Comparison of ENCODE assay signal across 16 cellular contexts in the genomic region with DNA sequence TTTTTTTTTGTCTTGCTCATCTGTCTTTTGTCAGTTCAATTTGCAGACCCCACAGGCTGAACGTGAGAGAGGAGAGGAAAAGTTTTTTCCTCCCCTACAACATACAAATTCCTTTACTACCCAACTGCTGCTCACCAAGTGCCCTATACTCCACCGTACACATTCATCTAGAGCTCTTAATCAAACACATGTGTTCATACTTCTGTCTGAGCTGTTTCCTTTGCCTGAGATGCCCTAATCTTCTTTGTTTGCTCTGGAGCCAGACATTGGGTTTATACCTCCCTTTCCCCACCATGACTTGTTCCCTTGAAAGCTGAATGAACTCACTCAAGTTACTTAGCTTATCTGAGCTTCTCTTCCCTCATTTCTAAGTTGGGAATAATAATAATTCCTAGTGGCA.
DNase-seq lines count a peak whose midpoint lies in the region; ATAC-seq and TF ChIP-seq lines count a peak whose summit lies in the region.
"Had no signal": no experiment of that assay in that cellular context is flagged by ENCODE, and none has a peak within 500 bp of the region (broad histone marks: within the 10 kb centered on the region; RNA-seq: fewer than 3 reads in every experiment).

No MANE protein-coding gene starts in this region.

- no peaks in the 10 kb centered on the region for H3K36me3 Mint-ChIP-seq in CD4-positive, alpha-beta T cell (ENCODE audit: low read depth)
- H3K36me3 Mint-ChIP-seq in activated CD8-positive, alpha-beta T cell treated with anti-CD3 and anti-CD28 coated beads, Interleukin-2, amount 10 ng/mL, durations not matched to agents 7 days and 5 days (ENCODE audit: low read depth): no peaks in the 10 kb centered on the region
- H3K36me3 Mint-ChIP-seq: neural progenitor cell had no signal

- no peaks in the 10 kb centered on the region for H3K9me2 ChIP-seq in GM23248 (ENCODE audit: insufficient read depth)

- H3K27ac ChIP-seq in CD4-positive, alpha-beta T cell (ENCODE audit: low read depth, low read length): peak overlapping the region; percentile 66
- no peak overlapping the region for H3K27ac ChIP-seq in GM23248
- H3K27ac ChIP-seq: gastroesophageal sphincter, neural progenitor cell had no signal

- ATAC-seq in CD4-positive, alpha-beta T cell (ENCODE audit: poor library complexity): peak; percentile 25
- ATAC-seq in activated CD8-positive, alpha-beta T cell treated with anti-CD3 and anti-CD28 coated beads, Interleukin-2, amount 10 ng/mL, durations not matched to agents 7 days and 5 days: no peak
- no peak for ATAC-seq in HG02970 (IDR thresholded peaks at IDR 0.05; ENCODE audit: low FRiP score, unreplicated experiment)
- ATAC-seq: gastroesophageal sphincter had no signal

- H3K27ac Mint-ChIP-seq in CD4-positive, alpha-beta T cell: peak overlapping the region; percentile 89
- H3K27ac Mint-ChIP-seq in activated CD8-positive, alpha-beta T cell treated with anti-CD3 and anti-CD28 coated beads, Interleukin-2, amount 10 ng/mL, durations not matched to agents 7 days and 5 days: peak overlapping the region; percentile 92
- H3K27ac Mint-ChIP-seq: neural progenitor cell had no signal

- no peak for TF ChIP-seq CTCF in CD4-positive, alpha-beta T cell (IDR thresholded peaks at IDR 0.05)

- 40 to 47% methylated on average over 2 of the region's 2 CpGs for whole genome bisulfite sequencing in GM23248 (ENCODE audit: low coverage in 1 of 2, low lambda C conversion rate in 2 of 2, missing lambda C conversion rate in 2 of 2), 2 experiments

- no peaks in the 10 kb centered on the region for H3K9me3 Mint-ChIP-seq in CD4-positive, alpha-beta T cell
- H3K9me3 Mint-ChIP-seq in activated CD8-positive, alpha-beta T cell treated with anti-CD3 and anti-CD28 coated beads, Interleukin-2, amount 10 ng/mL, durations not matched to agents 7 days and 5 days (ENCODE audit: insufficient read depth): no peaks in the 10 kb centered on the region
- H3K9me3 Mint-ChIP-seq: neural progenitor cell had no signal

- H3K4me3 Mint-ChIP-seq in CD4-positive, alpha-beta T cell: peak overlapping the region; percentile 28
- H3K4me3 Mint-ChIP-seq in activated CD8-positive, alpha-beta T cell treated with anti-CD3 and anti-CD28 coated beads, Interleukin-2, amount 10 ng/mL, durations not matched to agents 7 days and 5 days: peak overlapping the region; percentile 30
- H3K4me3 Mint-ChIP-seq: neural progenitor cell had no signal

- POLR2A ChIA-PET in CD4-positive, alpha-beta T cell (lab: Charles Lee): interaction anchor here (0.5 to 11.2 kb wide), 22 partner anchors 8 to 233 kb away, joined by 3 to 379 read pairs (median 5); a partner anchor contains a TSS
- POLR2A ChIA-PET in activated CD8-positive, alpha-beta T cell treated with anti-CD3 and anti-CD28 coated beads, Interleukin-2, amount 10 ng/mL, durations not matched to agents 7 days and 5 days (lab: Charles Lee): interaction anchor here (0.6 to 10.1 kb wide), 8 partner anchors 10 to 233 kb away, joined by 3 to 336 read pairs (median 46); a partner anchor contains a TSS

- peaks cover 85% of the 10 kb centered on the region for H3K4me1 Mint-ChIP-seq in CD4-positive, alpha-beta T cell (ENCODE audit: low read depth)
- peaks cover 95% of the 10 kb centered on the region for H3K4me1 Mint-ChIP-seq in activated CD8-positive, alpha-beta T cell treated with anti-CD3 and anti-CD28 coated beads, Interleukin-2, amount 10 ng/mL, durations not matched to agents 7 days and 5 days (ENCODE audit: low read depth)

- intact Hi-C loops in CD4-positive, alpha-beta T cell (cut with DNase I, micrococcal nuclease): loop anchor here in 1 of 2 experiments (10.0 kb wide), 1 partner anchor 53 kb away; no protein-coding TSS in a partner anchor

- H3K27me3 Mint-ChIP-seq in CD4-positive, alpha-beta T cell: no peaks in the 10 kb centered on the region
- no peaks in the 10 kb centered on the region for H3K27me3 Mint-ChIP-seq in activated CD8-positive, alpha-beta T cell treated with anti-CD3 and anti-CD28 coated beads, Interleukin-2, amount 10 ng/mL, durations not matched to agents 7 days and 5 days (ENCODE audit: low read depth)

- H2AFZ ChIP-seq in GM23248: no peak overlapping the region
- H2AFZ ChIP-seq: neural progenitor cell had no signal

- in situ Hi-C loops in GM23248 (cut with MboI): no loop called here

- H3K9ac ChIP-seq in GM23248: no peak overlapping the region
- H3K9ac ChIP-seq: neural progenitor cell had no signal

- H3K27me3 ChIP-seq in CD4-positive, alpha-beta T cell (ENCODE audit: control insufficient read depth, insufficient read depth, low read length): no peaks in the 10 kb centered on the region
- no peaks in the 10 kb centered on the region for H3K27me3 ChIP-seq in GM23248 (replicated peaks; ENCODE audit: insufficient read depth)
- H3K27me3 ChIP-seq: BE2C, neural progenitor cell had no signal

- H3K4me3 ChIP-seq in GM23248: no peak overlapping the region
- H3K4me3 ChIP-seq: gastroesophageal sphincter, neural progenitor cell had no signal

- H3K4me1 ChIP-seq in GM23248 (ENCODE audit: insufficient read depth): peaks cover 7% of the 10 kb centered on the region; the same call in 1 of the 2 replicates
- H3K4me1 ChIP-seq: BE2C, gastroesophageal sphincter had no signal

- CTCF ChIA-PET in CD4-positive, alpha-beta T cell (lab: Charles Lee): interaction anchor here (1.0 to 11.2 kb wide), 6 partner anchors 12 to 136 kb away, joined by 3 to 247 read pairs (median 28); a partner anchor contains a TSS
- CTCF ChIA-PET in activated CD8-positive, alpha-beta T cell treated with anti-CD3 and anti-CD28 coated beads, Interleukin-2, amount 10 ng/mL, durations not matched to agents 7 days and 5 days (lab: Charles Lee): interaction anchor here (1.0 to 11.2 kb wide), 19 partner anchors 11 to 247 kb away, joined by 3 to 803 read pairs (median 33); a partner anchor contains a TSS

- no peaks in the 10 kb centered on the region for H3K9me3 ChIP-seq in CD4-positive, alpha-beta T cell (ENCODE audit: control insufficient read depth, low read length)
- no peaks in the 10 kb centered on the region for H3K9me3 ChIP-seq in GM23248 (ENCODE audit: low read depth)
- H3K9me3 ChIP-seq: BE2C, gastroesophageal sphincter had no signal

- H3K36me3 ChIP-seq in GM23248 (ENCODE audit: low read depth): no peaks in the 10 kb centered on the region
- H3K36me3 ChIP-seq: BE2C, gastroesophageal sphincter, neural progenitor cell had no signal

- 0 out of 2 replicates have a peak, but pooled peaks cover 4% of the 10 kb centered on the region for H3F3A ChIP-seq in GM23248 (ENCODE audit: insufficient read depth)

- H3K4me2 ChIP-seq in GM23248 (ENCODE audit: unreplicated experiment): no peak overlapping the region
- H3K4me2 ChIP-seq: neural progenitor cell had no signal

- no peak for DNase-seq in CD4-positive, alpha-beta T cell
- DNase-seq in GM23248: peak; percentile 62
- DNase-seq in activated CD8-positive, alpha-beta T cell treated with anti-CD3 and anti-CD28 coated beads, Interleukin-2, amount 10 ng/mL, durations not matched to agents 7 days and 5 days: no peak
- DNase-seq in fibroblast of gingiva (ENCODE audit: low read depth): peak; percentile 33
- DNase-seq in KG1 (lab: John Stamatoyannopoulos, UW): no peak
- DNase-seq in superior temporal gyrus (ENCODE audit: extremely low spot score): no peak
- no peak for DNase-seq in cerebellar nuclear complex (lab: John Stamatoyannopoulos, UW)
- DNase-seq: BE2C; DMS 273 treated with DMSO at 0.1 percent for 48 hours; NCI-H1417; NCI-H2171 treated with DMSO at 0.1 percent for 48 hours; NCI-H82; stimulated activated CD4-positive, alpha-beta T cell treated with anti-CD3 and anti-CD28 coated beads, Interleukin-4, amount 100 ng/mL, for 4 hours had no signal

- H4K20me1 ChIP-seq in GM23248 (ENCODE audit: insufficient read depth): no peaks in the 10 kb centered on the region

- no peaks in the 10 kb centered on the region for H3K79me2 ChIP-seq in GM23248 (ENCODE audit: insufficient read depth)

Comparison
In these comparisons a context has a peak if more than half of its experiments do, and no peak if none do; other contexts are left out.
1. DNase-seq: peak in GM23248 (single experiment) and fibroblast of gingiva (single experiment); none in CD4-positive, alpha-beta T cell (0 of 10), activated CD8-positive, alpha-beta T cell treated with anti-CD3 and anti-CD28 coated beads, Interleukin-2, amount 10 ng/mL, durations not matched to agents 7 days and 5 days (single experiment), KG1 (single experiment), superior temporal gyrus (single experiment) and cerebellar nuclear complex (0 of 2).